14 cellular contexts compared by ENCODE assay signal in the genomic region with DNA sequence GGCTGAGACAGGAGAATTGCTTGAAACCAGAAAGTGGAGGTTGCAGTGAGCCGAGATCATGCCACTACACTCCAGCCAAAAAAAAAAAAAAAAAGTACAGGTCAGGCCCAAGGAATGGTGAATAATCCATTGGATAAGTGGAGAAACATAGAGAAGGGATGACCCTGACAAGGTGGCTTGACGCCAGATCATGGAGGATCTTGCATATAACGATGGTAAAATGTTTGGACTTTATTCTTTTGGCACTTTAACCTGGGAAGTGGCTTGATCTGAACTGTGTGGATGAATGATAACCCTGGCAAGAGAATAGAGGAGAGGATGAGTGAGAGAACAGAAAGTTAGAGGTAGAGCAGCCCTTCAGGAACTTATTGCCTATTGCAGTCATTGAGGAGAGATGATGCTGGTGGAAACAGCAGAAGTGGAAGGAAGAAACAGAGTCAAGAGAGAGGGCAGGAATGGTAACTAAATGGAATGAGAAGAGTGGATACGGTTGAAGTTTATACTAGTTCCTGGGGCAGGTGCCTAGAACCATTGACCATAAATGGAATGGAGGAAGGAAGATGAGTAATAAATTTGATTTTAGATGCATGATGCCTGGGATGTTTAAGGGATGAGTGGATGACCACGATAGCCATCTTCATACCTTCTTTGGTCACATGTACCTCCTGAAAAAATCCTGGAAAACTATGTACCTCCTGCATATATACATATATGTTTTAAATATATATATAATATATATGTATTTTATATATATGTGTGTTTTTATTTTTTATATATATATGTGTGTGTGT. TPM values are rescaled to one million over a fixed set of nuclear protein-coding genes. Genes with fewer than 3 reads are reported as not detected.
A peak's percentile ranks its signal among the peaks of the same experiment; 100 is the strongest.
DNase-seq lines count a peak whose midpoint lies in the region; ATAC-seq and TF ChIP-seq lines count a peak whose summit lies in the region.
"Had no signal": no experiment of that assay in that cellular context is flagged by ENCODE, and none has a peak within 500 bp of the region (broad histone marks: within the 10 kb centered on the region; RNA-seq: fewer than 3 reads in every experiment).

No MANE protein-coding gene starts in this region.

- in situ Hi-C loops in astrocyte of the spinal cord (cut with HindIII; ENCODE audit: low sequenced_read_pairs): no loop called here

- ATAC-seq in HG03442 (IDR thresholded peaks at IDR 0.05; ENCODE audit: unreplicated experiment): no peak

- no peak for TF ChIP-seq CTCF in astrocyte of the spinal cord (IDR thresholded peaks at IDR 0.05; ENCODE audit: low read depth, low read length)

- H3K4me3 ChIP-seq in astrocyte of the spinal cord (ENCODE audit: low read depth, low read length): no peak overlapping the region
- H3K4me3 ChIP-seq: HAP-1, right atrium auricular region had no signal

- DNase-seq in Daoy (ENCODE audit: low read depth): peak; percentile 59
- DNase-seq in M059J (ENCODE audit: low read depth): peak; percentile 92
- peak; percentile 59 for DNase-seq in astrocyte of the spinal cord (ENCODE audit: low read depth, low spot score)
- DNase-seq in kidney glomerular epithelial cell (lab: John Stamatoyannopoulos, UW): peak; percentile 85
- no peak for DNase-seq in COLO668 (lab: John Stamatoyannopoulos, UW; ENCODE audit: unreplicated experiment)
- no peak for DNase-seq in DMS153 (lab: John Stamatoyannopoulos, UW)
- DNase-seq in superior temporal gyrus (ENCODE audit: extremely low spot score): no peak
- DNase-seq: activated CD8-positive, alpha-beta memory T cell treated with anti-CD3 and anti-CD28 coated beads, Interleukin-2, amount 50 U/mL, for 4 hours; anterior cingulate cortex; COR-L47; effector memory CD4-positive, alpha-beta T cell had no signal

RNA-seq across cellular contexts. Expression of gene BLM, which starts 57.8 kb away (rescaled TPM):
- total RNA-seq in Daoy (2014; rRNA removed; shearing (Covaris generic)): 23.5 and 24.8 TPM in 2 replicates
- 7.7 and 9.0 TPM in 2 replicates for total RNA-seq in M059J (2014; rRNA removed; shearing (Covaris generic))

Comparison
In these comparisons a context has a peak if more than half of its experiments do, and no peak if none do; other contexts are left out.
1. DNase-seq: peak in Daoy (single experiment), M059J (single experiment), astrocyte of the spinal cord (single experiment) and kidney glomerular epithelial cell (single experiment); none in COLO668 (single experiment), DMS153 (single experiment) and superior temporal gyrus (single experiment).